Comparison of ENCODE assay signal across 1 cellular context in genomic region chr12:122078141-122079037, GRCh38.
A peak's percentile ranks its signal among the peaks of the same experiment; 100 is the strongest.
TF ChIP-seq lines count a peak whose summit lies in the region.

A gene with protein sequence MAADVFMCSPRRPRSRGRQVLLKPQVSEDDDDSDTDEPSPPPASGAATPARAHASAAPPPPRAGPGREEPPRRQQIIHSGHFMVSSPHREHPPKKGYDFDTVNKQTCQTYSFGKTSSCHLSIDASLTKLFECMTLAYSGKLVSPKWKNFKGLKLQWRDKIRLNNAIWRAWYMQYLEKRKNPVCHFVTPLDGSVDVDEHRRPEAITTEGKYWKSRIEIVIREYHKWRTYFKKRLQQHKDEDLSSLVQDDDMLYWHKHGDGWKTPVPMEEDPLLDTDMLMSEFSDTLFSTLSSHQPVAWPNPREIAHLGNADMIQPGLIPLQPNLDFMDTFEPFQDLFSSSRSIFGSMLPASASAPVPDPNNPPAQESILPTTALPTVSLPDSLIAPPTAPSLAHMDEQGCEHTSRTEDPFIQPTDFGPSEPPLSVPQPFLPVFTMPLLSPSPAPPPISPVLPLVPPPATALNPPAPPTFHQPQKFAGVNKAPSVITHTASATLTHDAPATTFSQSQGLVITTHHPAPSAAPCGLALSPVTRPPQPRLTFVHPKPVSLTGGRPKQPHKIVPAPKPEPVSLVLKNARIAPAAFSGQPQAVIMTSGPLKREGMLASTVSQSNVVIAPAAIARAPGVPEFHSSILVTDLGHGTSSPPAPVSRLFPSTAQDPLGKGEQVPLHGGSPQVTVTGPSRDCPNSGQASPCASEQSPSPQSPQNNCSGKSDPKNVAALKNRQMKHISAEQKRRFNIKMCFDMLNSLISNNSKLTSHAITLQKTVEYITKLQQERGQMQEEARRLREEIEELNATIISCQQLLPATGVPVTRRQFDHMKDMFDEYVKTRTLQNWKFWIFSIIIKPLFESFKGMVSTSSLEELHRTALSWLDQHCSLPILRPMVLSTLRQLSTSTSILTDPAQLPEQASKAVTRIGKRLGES (plus strand): TSS chr12:122078756. CDS start chr12:122078854, 98 bp downstream.

TF ChIP-seq in HepG2, 621 proteins besides CTCF, POLR2A, EP300 and RAD21 (continued from another document and continues in another):
- TF ChIP-seq THAP8 (CRISPR knock-in tag; IDR thresholded peaks at IDR 0.05; ENCODE audit: borderline replicate concordance), result peak; percentile 86; the same call in 1 of the 2 replicates
- TF ChIP-seq, protein P1, sequence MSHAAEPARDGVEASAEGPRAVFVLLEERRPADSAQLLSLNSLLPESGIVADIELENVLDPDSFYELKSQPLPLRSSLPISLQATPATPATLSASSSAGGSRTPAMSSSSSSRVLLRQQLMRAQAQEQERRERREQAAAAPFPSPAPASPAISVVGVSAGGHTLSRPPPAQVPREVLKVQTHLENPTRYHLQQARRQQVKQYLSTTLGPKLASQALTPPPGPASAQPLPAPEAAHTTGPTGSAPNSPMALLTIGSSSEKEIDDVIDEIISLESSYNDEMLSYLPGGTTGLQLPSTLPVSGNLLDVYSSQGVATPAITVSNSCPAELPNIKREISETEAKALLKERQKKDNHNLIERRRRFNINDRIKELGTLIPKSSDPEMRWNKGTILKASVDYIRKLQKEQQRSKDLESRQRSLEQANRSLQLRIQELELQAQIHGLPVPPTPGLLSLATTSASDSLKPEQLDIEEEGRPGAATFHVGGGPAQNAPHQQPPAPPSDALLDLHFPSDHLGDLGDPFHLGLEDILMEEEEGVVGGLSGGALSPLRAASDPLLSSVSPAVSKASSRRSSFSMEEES (CRISPR knock-in tag; IDR thresholded peaks at IDR 0.05), result no peak
- TF ChIP-seq ZFAT (CRISPR knock-in tag; conservative IDR thresholded peaks at IDR 0.05), result peak; percentile 62; the same call in 1 of the 2 replicates
- peak; percentile 91 for TF ChIP-seq ZNF253 (CRISPR knock-in tag; IDR thresholded peaks at IDR 0.05; ENCODE audit: borderline replicate concordance)
- TF ChIP-seq, protein P2, sequence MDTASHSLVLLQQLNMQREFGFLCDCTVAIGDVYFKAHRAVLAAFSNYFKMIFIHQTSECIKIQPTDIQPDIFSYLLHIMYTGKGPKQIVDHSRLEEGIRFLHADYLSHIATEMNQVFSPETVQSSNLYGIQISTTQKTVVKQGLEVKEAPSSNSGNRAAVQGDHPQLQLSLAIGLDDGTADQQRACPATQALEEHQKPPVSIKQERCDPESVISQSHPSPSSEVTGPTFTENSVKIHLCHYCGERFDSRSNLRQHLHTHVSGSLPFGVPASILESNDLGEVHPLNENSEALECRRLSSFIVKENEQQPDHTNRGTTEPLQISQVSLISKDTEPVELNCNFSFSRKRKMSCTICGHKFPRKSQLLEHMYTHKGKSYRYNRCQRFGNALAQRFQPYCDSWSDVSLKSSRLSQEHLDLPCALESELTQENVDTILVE (CRISPR knock-in tag; IDR thresholded peaks at IDR 0.05), result no peak
- TF ChIP-seq NR2F2 (IDR thresholded peaks at IDR 0.05; ENCODE audit: borderline replicate concordance, low read depth), result no peak; the same call in 1 of the 2 replicates
- TF ChIP-seq SRSF9 (IDR thresholded peaks at IDR 0.05; ENCODE audit: borderline replicate concordance, insufficient read depth, low read depth, low read length, poor library complexity, severe bottlenecking), result no peak
- TF ChIP-seq, protein P3, sequence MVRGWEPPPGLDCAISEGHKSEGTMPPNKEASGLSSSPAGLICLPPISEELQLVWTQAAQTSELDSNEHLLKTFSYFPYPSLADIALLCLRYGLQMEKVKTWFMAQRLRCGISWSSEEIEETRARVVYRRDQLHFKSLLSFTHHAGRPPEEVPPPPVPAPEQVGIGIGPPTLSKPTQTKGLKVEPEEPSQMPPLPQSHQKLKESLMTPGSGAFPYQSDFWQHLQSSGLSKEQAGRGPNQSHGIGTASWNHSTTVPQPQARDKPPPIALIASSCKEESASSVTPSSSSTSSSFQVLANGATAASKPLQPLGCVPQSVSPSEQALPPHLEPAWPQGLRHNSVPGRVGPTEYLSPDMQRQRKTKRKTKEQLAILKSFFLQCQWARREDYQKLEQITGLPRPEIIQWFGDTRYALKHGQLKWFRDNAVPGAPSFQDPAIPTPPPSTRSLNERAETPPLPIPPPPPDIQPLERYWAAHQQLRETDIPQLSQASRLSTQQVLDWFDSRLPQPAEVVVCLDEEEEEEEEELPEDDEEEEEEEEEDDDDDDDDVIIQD (CRISPR knock-in tag; IDR thresholded peaks at IDR 0.05; ENCODE audit: low read depth), result no peak
- no peak for TF ChIP-seq ZNF44 (CRISPR knock-in tag; IDR thresholded peaks at IDR 0.05)
- TF ChIP-seq, protein P4, sequence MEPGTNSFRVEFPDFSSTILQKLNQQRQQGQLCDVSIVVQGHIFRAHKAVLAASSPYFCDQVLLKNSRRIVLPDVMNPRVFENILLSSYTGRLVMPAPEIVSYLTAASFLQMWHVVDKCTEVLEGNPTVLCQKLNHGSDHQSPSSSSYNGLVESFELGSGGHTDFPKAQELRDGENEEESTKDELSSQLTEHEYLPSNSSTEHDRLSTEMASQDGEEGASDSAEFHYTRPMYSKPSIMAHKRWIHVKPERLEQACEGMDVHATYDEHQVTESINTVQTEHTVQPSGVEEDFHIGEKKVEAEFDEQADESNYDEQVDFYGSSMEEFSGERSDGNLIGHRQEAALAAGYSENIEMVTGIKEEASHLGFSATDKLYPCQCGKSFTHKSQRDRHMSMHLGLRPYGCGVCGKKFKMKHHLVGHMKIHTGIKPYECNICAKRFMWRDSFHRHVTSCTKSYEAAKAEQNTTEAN (CRISPR knock-in tag; conservative IDR thresholded peaks at IDR 0.05), result peak; percentile 69; the same call in 1 of the 2 replicates
- TF ChIP-seq RXRA (CRISPR knock-in tag; IDR thresholded peaks at IDR 0.05), result no peak; the same call in 1 of the 2 replicates
- peak; percentile 52; the same call in 1 of the 2 replicates for TF ChIP-seq RARA (CRISPR knock-in tag; IDR thresholded peaks at IDR 0.05)
- TF ChIP-seq, protein P5, sequence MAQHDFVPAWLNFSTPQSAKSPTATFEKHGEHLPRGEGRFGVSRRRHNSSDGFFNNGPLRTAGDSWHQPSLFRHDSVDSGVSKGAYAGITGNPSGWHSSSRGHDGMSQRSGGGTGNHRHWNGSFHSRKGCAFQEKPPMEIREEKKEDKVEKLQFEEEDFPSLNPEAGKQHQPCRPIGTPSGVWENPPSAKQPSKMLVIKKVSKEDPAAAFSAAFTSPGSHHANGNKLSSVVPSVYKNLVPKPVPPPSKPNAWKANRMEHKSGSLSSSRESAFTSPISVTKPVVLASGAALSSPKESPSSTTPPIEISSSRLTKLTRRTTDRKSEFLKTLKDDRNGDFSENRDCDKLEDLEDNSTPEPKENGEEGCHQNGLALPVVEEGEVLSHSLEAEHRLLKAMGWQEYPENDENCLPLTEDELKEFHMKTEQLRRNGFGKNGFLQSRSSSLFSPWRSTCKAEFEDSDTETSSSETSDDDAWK (CRISPR knock-in tag; IDR thresholded peaks at IDR 0.05), result no peak
- TF ChIP-seq, protein P6, sequence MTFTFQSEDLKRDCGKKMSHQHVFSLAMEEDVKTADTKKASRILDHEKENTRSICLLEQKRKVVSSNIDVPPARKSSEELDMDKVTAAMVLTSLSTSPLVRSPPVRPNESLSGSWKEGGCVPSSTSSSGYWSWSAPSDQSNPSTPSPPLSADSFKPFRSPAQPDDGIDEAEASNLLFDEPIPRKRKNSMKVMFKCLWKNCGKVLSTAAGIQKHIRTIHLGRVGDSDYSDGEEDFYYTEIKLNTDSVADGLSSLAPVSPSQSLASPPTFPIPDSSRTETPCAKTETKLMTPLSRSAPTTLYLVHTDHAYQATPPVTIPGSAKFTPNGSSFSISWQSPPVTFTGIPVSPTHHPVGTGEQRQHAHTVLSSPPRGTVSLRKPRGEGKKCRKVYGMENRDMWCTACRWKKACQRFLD (CRISPR knock-in tag; IDR thresholded peaks at IDR 0.05; ENCODE audit: borderline replicate concordance), result peak; percentile 93; the same call in 1 of the 2 replicates
- no peak for TF ChIP-seq HDAC6 (IDR thresholded peaks at IDR 0.05; ENCODE audit: low read depth, low read length)
- no peak for TF ChIP-seq ZFP36L2 (CRISPR knock-in tag; IDR thresholded peaks at IDR 0.05)
- TF ChIP-seq BRD4 (CRISPR knock-in tag; IDR thresholded peaks at IDR 0.05), result peak; percentile 57; the same call in 1 of the 2 replicates
- TF ChIP-seq MIXL1 (CRISPR knock-in tag; IDR thresholded peaks at IDR 0.05), result no peak; the same call in 1 of the 2 replicates
- peak; percentile 57; the same call in 1 of the 2 replicates for TF ChIP-seq SP140L (CRISPR knock-in tag; IDR thresholded peaks at IDR 0.05; ENCODE audit: borderline replicate concordance)
- TF ChIP-seq NR2C2 (CRISPR knock-in tag; IDR thresholded peaks at IDR 0.05; ENCODE audit: borderline replicate concordance), result 0 out of 2 replicates have a peak, but pooled peaks have one; percentile 2
- TF ChIP-seq, protein P7, sequence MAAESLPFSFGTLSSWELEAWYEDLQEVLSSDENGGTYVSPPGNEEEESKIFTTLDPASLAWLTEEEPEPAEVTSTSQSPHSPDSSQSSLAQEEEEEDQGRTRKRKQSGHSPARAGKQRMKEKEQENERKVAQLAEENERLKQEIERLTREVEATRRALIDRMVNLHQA (CRISPR knock-in tag; IDR thresholded peaks at IDR 0.05), result no peak
- TF ChIP-seq, protein P8, sequence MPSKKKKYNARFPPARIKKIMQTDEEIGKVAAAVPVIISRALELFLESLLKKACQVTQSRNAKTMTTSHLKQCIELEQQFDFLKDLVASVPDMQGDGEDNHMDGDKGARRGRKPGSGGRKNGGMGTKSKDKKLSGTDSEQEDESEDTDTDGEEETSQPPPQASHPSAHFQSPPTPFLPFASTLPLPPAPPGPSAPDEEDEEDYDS (CRISPR knock-in tag; IDR thresholded peaks at IDR 0.05), result no peak
- peak; percentile 68; the same call in 1 of the 2 replicates for TF ChIP-seq ZIK1 (CRISPR knock-in tag; IDR thresholded peaks at IDR 0.05; ENCODE audit: borderline replicate concordance, low read depth)
- no peak for TF ChIP-seq ZNF354B (CRISPR knock-in tag; IDR thresholded peaks at IDR 0.05)
- no peak; the same call in 1 of the 2 replicates for TF ChIP-seq ISX (CRISPR knock-in tag; conservative IDR thresholded peaks at IDR 0.05)
- 0 out of 2 replicates have a peak, but pooled peaks have one; percentile 37 for TF ChIP-seq ZNF761 (CRISPR knock-in tag; conservative IDR thresholded peaks at IDR 0.05)
- peak; percentile 92 for TF ChIP-seq ZSCAN21 (CRISPR knock-in tag; IDR thresholded peaks at IDR 0.05; ENCODE audit: borderline replicate concordance)
- TF ChIP-seq SIX4 (CRISPR knock-in tag; IDR thresholded peaks at IDR 0.05), result no peak
- TF ChIP-seq TSC22D2 (CRISPR knock-in tag; IDR thresholded peaks at IDR 0.05; ENCODE audit: borderline replicate concordance), result peak; percentile 79; the same call in 1 of the 2 replicates
- TF ChIP-seq, protein P9, sequence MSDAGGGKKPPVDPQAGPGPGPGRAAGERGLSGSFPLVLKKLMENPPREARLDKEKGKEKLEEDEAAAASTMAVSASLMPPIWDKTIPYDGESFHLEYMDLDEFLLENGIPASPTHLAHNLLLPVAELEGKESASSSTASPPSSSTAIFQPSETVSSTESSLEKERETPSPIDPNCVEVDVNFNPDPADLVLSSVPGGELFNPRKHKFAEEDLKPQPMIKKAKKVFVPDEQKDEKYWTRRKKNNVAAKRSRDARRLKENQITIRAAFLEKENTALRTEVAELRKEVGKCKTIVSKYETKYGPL (CRISPR knock-in tag; IDR thresholded peaks at IDR 0.05), result peak; percentile 58; the same call in 1 of the 2 replicates
- TF ChIP-seq ZNF792 (CRISPR knock-in tag; IDR thresholded peaks at IDR 0.05), result peak; percentile 53
- TF ChIP-seq, protein P10, sequence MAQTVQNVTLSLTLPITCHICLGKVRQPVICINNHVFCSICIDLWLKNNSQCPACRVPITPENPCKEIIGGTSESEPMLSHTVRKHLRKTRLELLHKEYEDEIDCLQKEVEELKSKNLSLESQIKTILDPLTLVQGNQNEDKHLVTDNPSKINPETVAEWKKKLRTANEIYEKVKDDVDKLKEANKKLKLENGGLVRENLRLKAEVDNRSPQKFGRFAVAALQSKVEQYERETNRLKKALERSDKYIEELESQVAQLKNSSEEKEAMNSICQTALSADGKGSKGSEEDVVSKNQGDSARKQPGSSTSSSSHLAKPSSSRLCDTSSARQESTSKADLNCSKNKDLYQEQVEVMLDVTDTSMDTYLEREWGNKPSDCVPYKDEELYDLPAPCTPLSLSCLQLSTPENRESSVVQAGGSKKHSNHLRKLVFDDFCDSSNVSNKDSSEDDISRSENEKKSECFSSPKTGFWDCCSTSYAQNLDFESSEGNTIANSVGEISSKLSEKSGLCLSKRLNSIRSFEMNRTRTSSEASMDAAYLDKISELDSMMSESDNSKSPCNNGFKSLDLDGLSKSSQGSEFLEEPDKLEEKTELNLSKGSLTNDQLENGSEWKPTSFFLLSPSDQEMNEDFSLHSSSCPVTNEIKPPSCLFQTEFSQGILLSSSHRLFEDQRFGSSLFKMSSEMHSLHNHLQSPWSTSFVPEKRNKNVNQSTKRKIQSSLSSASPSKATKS (CRISPR knock-in tag; IDR thresholded peaks at IDR 0.05), result peak; percentile 17; the same call in 1 of the 2 replicates
- peak; percentile 65 for TF ChIP-seq PHF21A (CRISPR knock-in tag; IDR thresholded peaks at IDR 0.05)
- 0 out of 2 replicates have a peak, but pooled peaks have one; percentile 24 for TF ChIP-seq ZNF740 (CRISPR knock-in tag; IDR thresholded peaks at IDR 0.05)
- TF ChIP-seq ZNF777 (CRISPR knock-in tag; IDR thresholded peaks at IDR 0.05), result peak; percentile 72
- no peak for TF ChIP-seq REXO4 (CRISPR knock-in tag; IDR thresholded peaks at IDR 0.05; ENCODE audit: borderline replicate concordance)
- TF ChIP-seq, protein P11, sequence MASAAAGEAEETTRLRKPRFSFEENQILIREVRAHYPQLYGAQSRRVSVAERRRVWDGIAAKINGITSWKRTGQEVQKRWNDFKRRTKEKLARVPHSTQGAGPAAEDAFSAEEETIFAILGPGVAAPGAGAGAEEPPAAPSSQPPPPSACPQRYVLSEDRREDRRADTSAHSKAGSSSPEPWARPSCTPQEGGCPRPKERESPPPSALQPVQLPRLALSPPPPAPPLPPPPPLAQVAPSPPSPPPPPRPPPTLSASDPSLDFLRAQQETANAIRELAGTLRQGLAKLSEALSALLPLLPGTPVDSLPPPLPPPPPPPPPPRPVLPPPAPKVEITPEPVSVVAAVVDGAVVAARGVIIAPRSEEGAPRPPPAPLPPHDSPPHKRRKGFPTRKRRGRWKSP (CRISPR knock-in tag; IDR thresholded peaks at IDR 0.05), result peak; percentile 89
- TF ChIP-seq GABPA (IDR thresholded peaks at IDR 0.05; ENCODE audit: low read depth, low read length), result no peak
- TF ChIP-seq GABPA (CRISPR knock-in tag; IDR thresholded peaks at IDR 0.05; ENCODE audit: low read depth), result no peak
- peak; percentile 69 for TF ChIP-seq HOXA3 (CRISPR knock-in tag; IDR thresholded peaks at IDR 0.05)
- no peak for TF ChIP-seq PRPF4 (IDR thresholded peaks at IDR 0.05; ENCODE audit: low read depth, low read length, poor library complexity, severe bottlenecking)
